ENCODE assay signal across 20 cellular contexts in genomic region chr10:92094960-92095359, GRCh38.
DNase-seq lines count a peak whose midpoint lies in the region; ATAC-seq and TF ChIP-seq lines count a peak whose summit lies in the region.
"Had no signal": no experiment of that assay in that cellular context is flagged by ENCODE, and none has a peak within 500 bp of the region (broad histone marks: within the 10 kb centered on the region; RNA-seq: fewer than 3 reads in every experiment).

No MANE protein-coding gene starts in this region.

- peak; percentile 1 for DNase-seq in NCI-H69 (lab: John Stamatoyannopoulos, UW)
- DNase-seq in neural progenitor cell (ENCODE audit: low spot score), result peak; percentile 3
- DNase-seq in GM23338 (ENCODE audit: low spot score), result no peak
- no peak for DNase-seq in HuH-7 (ENCODE audit: low spot score)
- no peak for DNase-seq in iPS-NIHi11 (ENCODE audit: low spot score)
- DNase-seq: BE2C; C1 segment of cervical spinal cord; CD4-positive, CD25-positive, alpha-beta regulatory T cell; CD8-positive, alpha-beta memory T cell; COR-L47; DMS 273 treated with DMSO at 0.1 percent for 48 hours; DMS53; DND-41; EL; GOT3; H9 had no signal

- H3K79me2 ChIP-seq in neural progenitor cell (ENCODE audit: low read depth), result no peaks in the 10 kb centered on the region
- H3K79me2 ChIP-seq in GM23338 (replicated peaks; ENCODE audit: insufficient read depth), result no peaks in the 10 kb centered on the region

- H3K4me1 ChIP-seq in HEK293 (ENCODE audit: control insufficient read depth, insufficient read depth, low read length), result no peaks in the 10 kb centered on the region
- peaks cover 7% of the 10 kb centered on the region for H3K4me1 ChIP-seq in neural progenitor cell
- peaks cover 37% of the 10 kb centered on the region for H3K4me1 ChIP-seq in GM23338 (ENCODE audit: insufficient read depth)

- no peaks in the 10 kb centered on the region for H3K36me3 Mint-ChIP-seq in neural progenitor cell
- no peaks in the 10 kb centered on the region for H3K36me3 Mint-ChIP-seq in GM23338 (ENCODE audit: low read depth)
- H3K36me3 Mint-ChIP-seq: CD4-positive, CD25-positive, alpha-beta regulatory T cell had no signal

- H3F3A ChIP-seq in neural progenitor cell (ENCODE audit: low read depth) (no peaks in the 10 kb centered on the region), GM23338 (replicated peaks; ENCODE audit: low read depth) (0 out of 2 replicates have a peak, but pooled peaks cover 3% of the 10 kb centered on the region)

- H3K4me1 Mint-ChIP-seq in neural progenitor cell (peaks cover 14% of the 10 kb centered on the region), GM23338 (peaks cover 37% of the 10 kb centered on the region)
- H3K4me1 Mint-ChIP-seq: CD8-positive, alpha-beta memory T cell had no signal

- H3K9me3 ChIP-seq in HEK293 (ENCODE audit: control insufficient read depth, insufficient read depth, low read depth, low read length), result no peaks in the 10 kb centered on the region
- H3K9me3 ChIP-seq in neural progenitor cell (ENCODE audit: low read depth), result no peaks in the 10 kb centered on the region
- H3K9me3 ChIP-seq: BE2C had no signal

- H4K20me1 ChIP-seq in neural progenitor cell (ENCODE audit: low read depth), result no peaks in the 10 kb centered on the region
- no peaks in the 10 kb centered on the region for H4K20me1 ChIP-seq in GM23338 (replicated peaks; ENCODE audit: insufficient read depth)

- H3K4me3 ChIP-seq in HEK293 (ENCODE audit: low read depth, low read length), result no peak overlapping the region
- no peak overlapping the region for H3K4me3 ChIP-seq in neural progenitor cell
- no peak overlapping the region for H3K4me3 ChIP-seq in GM23338
- H3K4me3 ChIP-seq: GM12878 had no signal

- TF ChIP-seq CTCF in HEK293 (tag by site-specific recombination; IDR thresholded peaks at IDR 0.05) (no peak), neural progenitor cell (IDR thresholded peaks at IDR 0.05) (no peak), GM23338 (conservative IDR thresholded peaks at IDR 0.05; ENCODE audit: low read depth in 2 of 2) (no peak)

- no peaks in the 10 kb centered on the region for H3K27me3 Mint-ChIP-seq in neural progenitor cell (ENCODE audit: insufficient read depth, low read depth)
- H3K27me3 Mint-ChIP-seq in GM23338 (ENCODE audit: insufficient read depth, low read depth, poor library complexity), result peaks cover 4% of the 10 kb centered on the region
- H3K27me3 Mint-ChIP-seq: CD4-positive, CD25-positive, alpha-beta regulatory T cell; CD8-positive, alpha-beta memory T cell had no signal

- H3K9me3 Mint-ChIP-seq in neural progenitor cell (no peaks in the 10 kb centered on the region), GM23338 (no peaks in the 10 kb centered on the region)
- H3K9me3 Mint-ChIP-seq: CD4-positive, CD25-positive, alpha-beta regulatory T cell; CD8-positive, alpha-beta memory T cell; H9 had no signal

- CTCF ChIA-PET in HEK293 (lab: Yijun Ruan, JAX), result interaction anchor here (0.6 kb wide), 1 partner anchor 1346 kb away, joined by 3 read pairs; no protein-coding TSS in a partner anchor

- no peak for ATAC-seq in GM23338
- ATAC-seq in GM21737 (IDR thresholded peaks at IDR 0.05; ENCODE audit: unreplicated experiment), result no peak
- ATAC-seq: GM12878, HepG2 had no signal

- H3K27ac Mint-ChIP-seq in neural progenitor cell (peak overlapping the region; percentile 83), GM23338 (no peak overlapping the region)
- H3K27ac Mint-ChIP-seq: CD4-positive, CD25-positive, alpha-beta regulatory T cell; CD8-positive, alpha-beta memory T cell had no signal

- H3K9ac ChIP-seq in neural progenitor cell, result no peak overlapping the region

- H3K27me3 ChIP-seq in neural progenitor cell (no peaks in the 10 kb centered on the region), GM23338 (ENCODE audit: insufficient read depth) (no peaks in the 10 kb centered on the region)
- H3K27me3 ChIP-seq: BE2C had no signal

- POLR2A ChIA-PET in HEK293 (lab: Yijun Ruan, JAX), result no interaction called here

- H3K9me2 ChIP-seq in GM23338 (ENCODE audit: insufficient read depth), result no peaks in the 10 kb centered on the region

- H3K27ac ChIP-seq in HEK293 (ENCODE audit: extremely low read depth, low read depth, low read length) (no peak overlapping the region), neural progenitor cell (no peak overlapping the region), GM23338 (ENCODE audit: low read depth) (no peak overlapping the region)

- H2AFZ ChIP-seq in neural progenitor cell (replicated peaks), result no peak overlapping the region
- H2AFZ ChIP-seq in GM23338, result no peak overlapping the region

- H3K4me3 Mint-ChIP-seq in neural progenitor cell (peak overlapping the region; percentile 65), GM23338 (no peak overlapping the region)
- H3K4me3 Mint-ChIP-seq: CD4-positive, CD25-positive, alpha-beta regulatory T cell; CD8-positive, alpha-beta memory T cell; H9 had no signal

- H3K36me3 ChIP-seq in HEK293 (ENCODE audit: control insufficient read depth in 2 of 2, insufficient read depth in 1 of 2, low read length in 2 of 2) (no peaks in the 10 kb centered on the region), neural progenitor cell (no peaks in the 10 kb centered on the region), GM23338 (ENCODE audit: insufficient read depth) (no peaks in the 10 kb centered on the region)
- H3K36me3 ChIP-seq: BE2C had no signal

- H3K4me2 ChIP-seq in neural progenitor cell, result peak overlapping the region; percentile 11
- H3K4me2 ChIP-seq in GM23338, result no peak overlapping the region

TF ChIP-seq in HEK293, 187 proteins besides CTCF, POLR2A, EP300 and RAD21:
- TF ChIP-seq EGR2 (tag by site-specific recombination; IDR thresholded peaks at IDR 0.05; ENCODE audit: low read depth) (peak; percentile 53), ZFHX2 (tag by site-specific recombination; conservative IDR thresholded peaks at IDR 0.05) (peak; percentile 54)
- TF ChIP-seq, protein P1, sequence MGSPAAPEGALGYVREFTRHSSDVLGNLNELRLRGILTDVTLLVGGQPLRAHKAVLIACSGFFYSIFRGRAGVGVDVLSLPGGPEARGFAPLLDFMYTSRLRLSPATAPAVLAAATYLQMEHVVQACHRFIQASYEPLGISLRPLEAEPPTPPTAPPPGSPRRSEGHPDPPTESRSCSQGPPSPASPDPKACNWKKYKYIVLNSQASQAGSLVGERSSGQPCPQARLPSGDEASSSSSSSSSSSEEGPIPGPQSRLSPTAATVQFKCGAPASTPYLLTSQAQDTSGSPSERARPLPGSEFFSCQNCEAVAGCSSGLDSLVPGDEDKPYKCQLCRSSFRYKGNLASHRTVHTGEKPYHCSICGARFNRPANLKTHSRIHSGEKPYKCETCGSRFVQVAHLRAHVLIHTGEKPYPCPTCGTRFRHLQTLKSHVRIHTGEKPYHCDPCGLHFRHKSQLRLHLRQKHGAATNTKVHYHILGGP (tag by site-specific recombination; IDR thresholded peaks at IDR 0.05), result no peak

Comparison
In these comparisons a context has a peak if more than half of its experiments do, and no peak if none do; other contexts are left out.
1. DNase-seq: peak in NCI-H69 (single experiment) and neural progenitor cell (single experiment); none in GM23338 (single experiment), HuH-7 (single experiment) and iPS-NIHi11 (single experiment).